Comparison of ENCODE assay signal across 8 cellular contexts in the genomic region with DNA sequence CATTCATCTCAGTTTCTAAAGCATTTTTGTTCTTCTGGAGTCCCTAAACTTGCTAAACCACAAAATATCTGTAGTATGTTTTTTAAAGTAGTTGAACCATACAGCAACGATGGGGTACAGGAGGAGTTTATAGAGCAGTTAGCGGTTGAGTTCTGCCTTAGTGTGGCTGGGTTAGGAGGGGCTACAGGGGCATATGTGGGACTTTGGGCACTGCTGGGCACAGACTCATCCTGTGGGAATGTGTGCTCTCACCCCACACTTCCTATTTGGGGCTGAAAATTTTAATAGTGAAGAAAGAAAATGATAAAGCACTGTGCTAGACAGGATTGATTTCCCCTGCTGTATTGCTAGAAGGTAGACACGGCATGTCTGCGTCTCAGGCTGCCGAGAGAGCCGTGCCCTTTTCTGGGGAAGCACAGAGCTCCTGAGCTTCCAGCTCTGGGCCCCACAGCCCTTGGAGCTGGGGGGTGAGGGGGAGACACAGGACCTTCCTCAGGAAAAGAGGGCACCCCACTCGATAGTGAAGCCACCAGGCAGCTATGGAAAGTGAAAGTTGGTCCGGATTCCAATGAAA.
DNase-seq lines count a peak whose midpoint lies in the region; ATAC-seq and TF ChIP-seq lines count a peak whose summit lies in the region.

No MANE protein-coding gene starts in this region.

- H3K27me3 ChIP-seq in dorsolateral prefrontal cortex, result no peaks in the 10 kb centered on the region

- DNase-seq in NCI-H1105 treated with DMSO at 0.1 percent for 48 hours (lab: John Stamatoyannopoulos, UW), result peak; percentile 55
- no peak for DNase-seq in NCI-H1105 (lab: John Stamatoyannopoulos, UW)
- peak; percentile 75 for DNase-seq in OCI-M1 (lab: John Stamatoyannopoulos, UW)
- DNase-seq in dorsolateral prefrontal cortex, result peak in 8 of 10 donors; percentile 7 to 46 (median 31)
- peak; percentile 42 for DNase-seq in natural killer cell treated with Interleukin-12 subunit alpha and Interleukin-12 subunit beta and Interleukin-15 and Interleukin-18, amount 100 ng/mL, for 72 hours (ENCODE audit: low spot score)
- no peak for DNase-seq in GM19238 (ENCODE audit: insufficient read length, low spot score)
- DNase-seq in iPS-NIHi7 (ENCODE audit: extremely low spot score), result no peak

- H3K27ac ChIP-seq in dorsolateral prefrontal cortex, result peak overlapping the region; percentile 99 to 100 (median 100)

- H3K4me1 Mint-ChIP-seq in natural killer cell treated with Interleukin-12 subunit alpha and Interleukin-12 subunit beta and Interleukin-15 and Interleukin-18, amount 100 ng/mL, for 72 hours (ENCODE audit: low read depth in 2 of 2), result peaks cover 25 to 34% of the 10 kb centered on the region in 2 donors

- H3K4me3 ChIP-seq in dorsolateral prefrontal cortex, result peak overlapping the region; percentile 66 to 94 (median 85)

- no peaks in the 10 kb centered on the region for H3K36me3 Mint-ChIP-seq in natural killer cell treated with Interleukin-12 subunit alpha and Interleukin-12 subunit beta and Interleukin-15 and Interleukin-18, amount 100 ng/mL, for 72 hours

- intact Hi-C loops in dorsolateral prefrontal cortex (cut with DNase I), result no loop called here

- H3K9me3 Mint-ChIP-seq in natural killer cell treated with Interleukin-12 subunit alpha and Interleukin-12 subunit beta and Interleukin-15 and Interleukin-18, amount 100 ng/mL, for 72 hours, result no peaks in the 10 kb centered on the region

- no peak for ATAC-seq in natural killer cell treated with Interleukin-12 subunit alpha and Interleukin-12 subunit beta and Interleukin-15 and Interleukin-18, amount 100 ng/mL, for 72 hours
- ATAC-seq in HG03565 (IDR thresholded peaks at IDR 0.05; ENCODE audit: unreplicated experiment), result no peak

- peak overlapping the region; percentile 67 for H3K4me3 Mint-ChIP-seq in natural killer cell treated with Interleukin-12 subunit alpha and Interleukin-12 subunit beta and Interleukin-15 and Interleukin-18, amount 100 ng/mL, for 72 hours

- TF ChIP-seq CTCF in dorsolateral prefrontal cortex (IDR thresholded peaks at IDR 0.05 in 54 of 56, conservative IDR thresholded peaks at IDR 0.05 in 2 of 56; ENCODE audit: low read depth in 1 of 56, partially characterized antibody in 56 of 56), result peak in 1 of 56 donors; percentile 11

- H3K27me3 Mint-ChIP-seq in natural killer cell treated with Interleukin-12 subunit alpha and Interleukin-12 subunit beta and Interleukin-15 and Interleukin-18, amount 100 ng/mL, for 72 hours, result no peaks in the 10 kb centered on the region

- peak overlapping the region; percentile 81 to 95 for H3K27ac Mint-ChIP-seq in natural killer cell treated with Interleukin-12 subunit alpha and Interleukin-12 subunit beta and Interleukin-15 and Interleukin-18, amount 100 ng/mL, for 72 hours

Comparison
In these comparisons a context has a peak if more than half of its experiments do, and no peak if none do; other contexts are left out.
1. DNase-seq: peak in NCI-H1105 treated with DMSO at 0.1 percent for 48 hours (single experiment), OCI-M1 (single experiment), dorsolateral prefrontal cortex (8 of 10) and natural killer cell treated with Interleukin-12 subunit alpha and Interleukin-12 subunit beta and Interleukin-15 and Interleukin-18, amount 100 ng/mL, for 72 hours (single experiment); none in NCI-H1105 (single experiment), GM19238 (single experiment) and iPS-NIHi7 (single experiment).